ENCODE assay signal across 1 cellular context in genomic region chr10:72099054-72099921, GRCh38.
TF ChIP-seq lines count a peak whose summit lies in the region.

No MANE protein-coding gene starts in this region.

TF ChIP-seq in HEK293, 187 proteins besides CTCF, POLR2A, EP300 and RAD21 (continued from another document):
- TF ChIP-seq HIC1 (tag by site-specific recombination; IDR thresholded peaks at IDR 0.05) (peak; percentile 59; the same call in 1 of the 2 replicates), ZBTB17 (tag by site-specific recombination; IDR thresholded peaks at IDR 0.05) (peak; percentile 78), ZBTB44 (tag by site-specific recombination; IDR thresholded peaks at IDR 0.05) (0 out of 2 replicates have a peak, but pooled peaks have one; percentile 32), SP3 (tag by site-specific recombination; IDR thresholded peaks at IDR 0.05) (no peak), GFI1B (tag by site-specific recombination; IDR thresholded peaks at IDR 0.05) (no peak), ZNF266 (tag by site-specific recombination; IDR thresholded peaks at IDR 0.05; ENCODE audit: low read depth) (no peak), SCRT1 (tag by site-specific recombination; IDR thresholded peaks at IDR 0.05; ENCODE audit: borderline replicate concordance) (peak; percentile 51; the same call in 1 of the 2 replicates)
